Comparison of ENCODE assay signal across 22 cellular contexts in genomic region chr13:44026194-44026593, GRCh38.
"Had no signal": no experiment of that assay in that cellular context is flagged by ENCODE, and none has a peak within 500 bp of the region (broad histone marks: within the 10 kb centered on the region; RNA-seq: fewer than 3 reads in every experiment).

No MANE protein-coding gene starts in this region.

- DNase-seq: effector memory CD8-positive, alpha-beta T cell; erythroblast; foreskin keratinocyte; head of caudate nucleus; hypothalamus; islet precursor cell; mucosa of descending colon; natural killer cell; nucleus accumbens; psoas muscle; retina; right lobe of liver; stimulated activated CD4-positive, alpha-beta T cell treated with anti-CD3 and anti-CD28 coated beads, Interleukin-4, amount 100 ng/mL, for 1 hour; stimulated activated naive B cell treated with anti-CD40 and anti-IgM and Interleukin-4, amounts not matched to agents 10 μg/mL and 1 μg/mL and 100 μg/mL, for 72 hours; stimulated activated naive CD8-positive, alpha-beta T cell treated with anti-CD3 and anti-CD28 coated beads, Interleukin-15, amount 100 ng/mL, for 72 hours; testis had no signal

- H2AFZ ChIP-seq: parathyroid adenoma had no signal

- H3K9ac ChIP-seq: parathyroid adenoma had no signal

- H3K4me1 ChIP-seq: foreskin keratinocyte, parathyroid adenoma had no signal

- ATAC-seq: effector memory CD8-positive, alpha-beta T cell; foreskin keratinocyte; left lobe of liver; mucosa of descending colon; natural killer cell; psoas muscle; right lobe of liver; stimulated activated naive B cell treated with anti-CD40 and anti-IgM and Interleukin-4, amounts not matched to agents 10 μg/mL and 1 μg/mL and 100 μg/mL, for 72 hours; stimulated activated naive CD8-positive, alpha-beta T cell treated with anti-CD3 and anti-CD28 coated beads, Interleukin-15, amount 100 ng/mL, for 72 hours had no signal

- H3K4me1 Mint-ChIP-seq: central memory CD8-positive, alpha-beta T cell; neural crest cell; stimulated activated naive B cell treated with anti-CD40 and anti-IgM and Interleukin-4, amounts not matched to agents 10 μg/mL and 1 μg/mL and 100 μg/mL, for 72 hours; stimulated activated naive CD8-positive, alpha-beta T cell treated with anti-CD3 and anti-CD28 coated beads, Interleukin-15, amount 100 ng/mL, for 72 hours had no signal

- H3K79me2 ChIP-seq: parathyroid adenoma had no signal

- H3K27ac ChIP-seq: foreskin keratinocyte, parathyroid adenoma, psoas muscle, right lobe of liver, testis, tibial nerve had no signal

- H3K36me3 Mint-ChIP-seq: natural killer cell; stimulated activated naive B cell treated with anti-CD40 and anti-IgM and Interleukin-4, amounts not matched to agents 10 μg/mL and 1 μg/mL and 100 μg/mL, for 72 hours had no signal

- H3K36me3 ChIP-seq: right lobe of liver, tibial nerve had no signal

- H3K27me3 ChIP-seq: right lobe of liver, testis, tibial nerve had no signal

- H3K9me3 Mint-ChIP-seq: central memory CD8-positive, alpha-beta T cell; dendritic cell treated with granulocyte-macrophage colony-stimulating factor and Interleukin-4, amounts not matched to agents 40 ng/mL and 50 ng/mL, for 4 days; effector memory CD8-positive, alpha-beta T cell; natural killer cell; stimulated activated naive B cell treated with anti-CD40 and anti-IgM and Interleukin-4, amounts not matched to agents 10 μg/mL and 1 μg/mL and 100 μg/mL, for 72 hours; stimulated activated naive CD8-positive, alpha-beta T cell treated with anti-CD3 and anti-CD28 coated beads, Interleukin-15, amount 100 ng/mL, for 72 hours had no signal

- H3K4me3 ChIP-seq: mucosa of descending colon, psoas muscle, right lobe of liver, testis, tibial nerve had no signal

- H3K27ac Mint-ChIP-seq: dendritic cell treated with granulocyte-macrophage colony-stimulating factor and Interleukin-4, amounts not matched to agents 40 ng/mL and 50 ng/mL, for 4 days; effector memory CD8-positive, alpha-beta T cell; natural killer cell; stimulated activated naive B cell treated with anti-CD40 and anti-IgM and Interleukin-4, amounts not matched to agents 10 μg/mL and 1 μg/mL and 100 μg/mL, for 72 hours; stimulated activated naive CD8-positive, alpha-beta T cell treated with anti-CD3 and anti-CD28 coated beads, Interleukin-15, amount 100 ng/mL, for 72 hours had no signal

- H3K4me3 Mint-ChIP-seq: central memory CD8-positive, alpha-beta T cell; dendritic cell treated with granulocyte-macrophage colony-stimulating factor and Interleukin-4, amounts not matched to agents 40 ng/mL and 50 ng/mL, for 4 days; effector memory CD8-positive, alpha-beta T cell; natural killer cell; neural crest cell; stimulated activated naive B cell treated with anti-CD40 and anti-IgM and Interleukin-4, amounts not matched to agents 10 μg/mL and 1 μg/mL and 100 μg/mL, for 72 hours; stimulated activated naive CD8-positive, alpha-beta T cell treated with anti-CD3 and anti-CD28 coated beads, Interleukin-15, amount 100 ng/mL, for 72 hours had no signal

- H3K9me3 ChIP-seq: mucosa of descending colon, psoas muscle, right lobe of liver, testis, tibial nerve had no signal

- H3K27me3 Mint-ChIP-seq: stimulated activated naive CD8-positive, alpha-beta T cell treated with anti-CD3 and anti-CD28 coated beads, Interleukin-15, amount 100 ng/mL, for 72 hours had no signal
